In the genomic region with DNA sequence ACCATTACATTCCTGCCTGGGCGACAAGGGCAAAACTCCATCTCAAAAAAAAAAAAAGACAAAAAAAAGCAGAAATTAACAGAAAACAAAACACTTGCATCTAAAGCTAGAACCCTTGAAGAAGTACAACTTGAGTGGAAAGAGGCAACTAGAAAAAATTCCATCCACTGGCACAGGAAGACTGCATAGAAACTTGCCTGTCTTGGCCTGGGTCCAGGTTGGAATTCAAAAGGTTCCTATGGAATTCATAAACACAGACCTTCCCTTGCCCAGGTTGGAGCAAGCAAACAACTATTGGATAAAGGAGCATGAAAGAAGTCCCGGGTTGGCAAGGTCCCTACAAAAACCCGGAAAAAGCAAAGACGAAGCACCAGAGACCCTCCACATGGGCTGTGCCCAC, we compare ENCODE assay signal across 20 cellular contexts.
DNase-seq lines count a peak whose midpoint lies in the region; ATAC-seq and TF ChIP-seq lines count a peak whose summit lies in the region.
"Had no signal": no experiment of that assay in that cellular context is flagged by ENCODE, and none has a peak within 500 bp of the region (broad histone marks: within the 10 kb centered on the region; RNA-seq: fewer than 3 reads in every experiment).

No MANE protein-coding gene starts in this region.

- H3K27me3 Mint-ChIP-seq in T-helper 17 cell (peaks cover 18% of the 10 kb centered on the region), endothelial cell (ENCODE audit: unreplicated experiment) (no peaks in the 10 kb centered on the region)

- H3K4me3 Mint-ChIP-seq in T-helper 17 cell (no peak overlapping the region), endothelial cell (ENCODE audit: unreplicated experiment) (no peak overlapping the region)
- H3K4me3 Mint-ChIP-seq: CD14-positive monocyte; CD4-positive, alpha-beta T cell; CD8-positive, alpha-beta memory T cell; GM23338; H9 had no signal

- H3K9me3 Mint-ChIP-seq in endothelial cell (ENCODE audit: unreplicated experiment), result no peaks in the 10 kb centered on the region
- H3K9me3 Mint-ChIP-seq: CD4-positive, alpha-beta T cell; CD8-positive, alpha-beta memory T cell; GM23338 had no signal

- H3K36me3 Mint-ChIP-seq in T-helper 17 cell (ENCODE audit: low read depth) (peaks cover 3% of the 10 kb centered on the region), endothelial cell (ENCODE audit: low read depth, unreplicated experiment) (no peaks in the 10 kb centered on the region)
- H3K36me3 Mint-ChIP-seq: CD14-positive monocyte; CD8-positive, alpha-beta memory T cell had no signal

- ATAC-seq in T-helper 17 cell, result no peak
- no peak for ATAC-seq in GM21515 (IDR thresholded peaks at IDR 0.05; ENCODE audit: unreplicated experiment)
- ATAC-seq: A549, GM23338, HCT116 had no signal

- TF ChIP-seq CTCF in endothelial cell (IDR thresholded peaks at IDR 0.05; ENCODE audit: unreplicated experiment), result no peak

- H3K27ac Mint-ChIP-seq in T-helper 17 cell (peak overlapping the region; percentile 39), endothelial cell (ENCODE audit: unreplicated experiment) (peak overlapping the region; percentile 98)
- H3K27ac Mint-ChIP-seq: CD14-positive monocyte; CD4-positive, alpha-beta T cell; GM23338; H9 had no signal

- no peaks in the 10 kb centered on the region for H3K9me3 ChIP-seq in T-helper 17 cell (ENCODE audit: control insufficient read depth, low read length, poor library complexity, severe bottlenecking)
- H3K9me3 ChIP-seq: A549, BE2C had no signal

- DNase-seq in T-helper 17 cell (no peak), endothelial cell (ENCODE audit: low spot score) (no peak), glomerular endothelial cell (ENCODE audit: extremely low read depth, low read depth, low spot score) (peak; percentile 71), pulmonary artery endothelial cell (ENCODE audit: low read depth, low spot score) (peak; percentile 49), HK-2 (ENCODE audit: unreplicated experiment) (no peak)
- DNase-seq in stimulated activated CD4-positive, alpha-beta T cell treated with anti-CD3 and anti-CD28 coated beads, Interleukin-4, amount 100 ng/mL, for 24 hours, result no peak
- DNase-seq: 8988T; ACHN; AML-193; BE2C; CD4-positive, alpha-beta T cell; CD8-positive, alpha-beta memory T cell; DMS53; DND-41; H9 had no signal

- peaks cover 5% of the 10 kb centered on the region for H3K4me1 Mint-ChIP-seq in T-helper 17 cell
- H3K4me1 Mint-ChIP-seq in endothelial cell (ENCODE audit: unreplicated experiment), result peaks cover 39% of the 10 kb centered on the region
- H3K4me1 Mint-ChIP-seq: CD14-positive monocyte; CD8-positive, alpha-beta memory T cell; GM23338 had no signal

Comparison
In these comparisons a context has a peak if more than half of its experiments do, and no peak if none do; other contexts are left out.
1. DNase-seq: peak in glomerular endothelial cell (single experiment) and pulmonary artery endothelial cell (single experiment); none in T-helper 17 cell (0 of 3), endothelial cell (single experiment), stimulated activated CD4-positive, alpha-beta T cell treated with anti-CD3 and anti-CD28 coated beads, Interleukin-4, amount 100 ng/mL, for 24 hours (single experiment) and HK-2 (single experiment).